ENCODE assay signal across 11 cellular contexts in the genomic region with DNA sequence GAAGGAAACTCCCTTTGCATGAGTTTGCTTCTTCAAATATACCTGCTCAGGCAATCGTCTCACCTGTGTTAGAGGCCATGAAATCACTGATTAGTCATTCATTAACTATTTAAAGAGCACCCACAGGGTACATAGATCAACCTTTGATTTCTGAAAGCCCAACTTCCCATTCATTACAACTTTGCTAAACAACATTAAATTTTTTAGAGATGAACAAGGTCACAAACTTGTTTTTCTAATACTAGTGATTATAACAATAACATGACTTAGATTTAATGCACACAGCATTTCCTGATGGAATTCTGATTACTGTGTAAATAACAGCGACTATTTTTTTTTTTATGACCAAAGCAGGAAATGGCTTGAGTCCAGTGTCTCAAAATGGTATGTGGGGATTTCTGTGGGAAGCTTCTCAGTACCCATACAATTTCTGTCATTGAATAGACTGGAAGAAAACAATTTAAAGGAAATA. TPM values are rescaled to one million over a fixed set of nuclear protein-coding genes. Genes with fewer than 3 reads are reported as not detected.
A peak's percentile ranks its signal among the peaks of the same experiment; 100 is the strongest.
DNase-seq lines count a peak whose midpoint lies in the region; ATAC-seq, FAIRE-seq and TF ChIP-seq lines count a peak whose summit lies in the region.
"Had no signal": no experiment of that assay in that cellular context is flagged by ENCODE, and none has a peak within 500 bp of the region (broad histone marks: within the 10 kb centered on the region; RNA-seq: fewer than 3 reads in every experiment).

No MANE protein-coding gene starts in this region.

- H3K4me1 Mint-ChIP-seq in activated T-cell treated with anti-CD3 and anti-CD28 coated beads, Interleukin-2, amount 50 U/mL, for 72 hours (ENCODE audit: low read depth), result peaks cover 20% of the 10 kb centered on the region

- peaks cover 4 to 32% (median 16%) of the 10 kb centered on the region in 4 donors for H3K4me1 ChIP-seq in stomach

- no peak for FAIRE-seq in frontal cortex (lab: Jason Lieb, UNC)

- no peaks in the 10 kb centered on the region for H3K36me3 Mint-ChIP-seq in activated T-cell treated with anti-CD3 and anti-CD28 coated beads, Interleukin-2, amount 50 U/mL, for 72 hours (ENCODE audit: insufficient read depth in 2 of 2)

- TF ChIP-seq POLR2A in stomach (IDR thresholded peaks at IDR 0.05), result no peak

- peak overlapping the region; percentile 92 for H3K27ac ChIP-seq in VCaP
- H3K27ac ChIP-seq in stomach, result peak overlapping the region in 4 of 5 donors; percentile 68 to 83 (median 77)

- TF ChIP-seq EP300 in stomach (IDR thresholded peaks at IDR 0.05), result no peak

- 6 to 24% (median 14%) methylated on average over 2 of the region's 2 CpGs for WGBS in stomach, 5 donors

- H3K9me3 Mint-ChIP-seq in activated T-cell treated with anti-CD3 and anti-CD28 coated beads, Interleukin-2, amount 50 U/mL, for 72 hours, result no peaks in the 10 kb centered on the region

- no peak overlapping the region for H3K4me3 ChIP-seq in kidney epithelial cell (ENCODE audit: low read depth, low read length)
- H3K4me3 ChIP-seq in stomach, result no peak overlapping the region

- no peaks in the 10 kb centered on the region for H3K9me3 ChIP-seq in stomach

- H3K27me3 ChIP-seq in kidney epithelial cell (ENCODE audit: control insufficient read depth, insufficient read depth, low read length) (no peaks in the 10 kb centered on the region), stomach (no peaks in the 10 kb centered on the region)

- no peak for ATAC-seq in activated T-cell treated with anti-CD3 and anti-CD28 coated beads, Interleukin-2, amount 50 U/mL, for 72 hours (replicated peaks in 1 of 2)
- ATAC-seq in HG02571 (IDR thresholded peaks at IDR 0.05; ENCODE audit: unreplicated experiment), result no peak

- H3K36me3 ChIP-seq in kidney epithelial cell (ENCODE audit: control insufficient read depth, insufficient read depth, low read length) (no peaks in the 10 kb centered on the region), stomach (no peaks in the 10 kb centered on the region)

- intact Hi-C loops in stomach (cut with DNase I; ENCODE audit: low total_unique reads), result no loop called here

- no peak overlapping the region for H3K27ac Mint-ChIP-seq in activated T-cell treated with anti-CD3 and anti-CD28 coated beads, Interleukin-2, amount 50 U/mL, for 72 hours

- H3K4me3 Mint-ChIP-seq in activated T-cell treated with anti-CD3 and anti-CD28 coated beads, Interleukin-2, amount 50 U/mL, for 72 hours, result no peak overlapping the region

- DNase-seq in HPDE6-E6E7 (ENCODE audit: extremely low spot score) (peak; percentile 63), kidney epithelial cell (ENCODE audit: low read depth) (peak; percentile 7), stomach (no peak), frontal cortex (ENCODE audit: low spot score in 2 of 2) (no peak), NCI-H82 (lab: John Stamatoyannopoulos, UW) (no peak)
- DNase-seq in activated T-cell treated with anti-CD3 and anti-CD28 coated beads, Interleukin-2, amount 50 U/mL, for 72 hours, result no peak
- DNase-seq: DMS79, NCI-H1105 treated with DMSO at 0.1 percent for 48 hours, T-helper 9 cell had no signal

- TF ChIP-seq CTCF in VCaP (conservative IDR thresholded peaks at IDR 0.05) (no peak), kidney epithelial cell (IDR thresholded peaks at IDR 0.05; ENCODE audit: insufficient read depth, low read length, poor library complexity, severe bottlenecking) (no peak), stomach (IDR thresholded peaks at IDR 0.05) (no peak)

- no peaks in the 10 kb centered on the region for H3K27me3 Mint-ChIP-seq in activated T-cell treated with anti-CD3 and anti-CD28 coated beads, Interleukin-2, amount 50 U/mL, for 72 hours (ENCODE audit: low read depth)

RNA-seq across cellular contexts. Expression of gene ERO1A, which starts 5.4 kb away (rescaled TPM):
- total RNA-seq in kidney epithelial cell (82.7 and 94.5 TPM in 2 replicates), stomach (100 to 1,000 TPM in 1 of 5 donors, 10 to 100 TPM in 4; 52.1 to 105 (median 57.8) TPM), frontal cortex (25.7 TPM)
- polyA plus RNA-seq in stomach, result 10 to 100 TPM in 2 of 3 donors, 1 to 10 TPM in 1; 6.9 to 49.4 (median 33.4) TPM
- total RNA-seq in activated T-cell treated with anti-CD3 and anti-CD28 coated beads, Interleukin-2, amount 50 U/mL, for 72 hours, result 100 to 1,000 TPM in 1 of 2 donors, 10 to 100 TPM in 1; 84.8 to 107 TPM

RNA-seq across cellular contexts. Expression of gene PSMC6, which starts 6.3 kb away (rescaled TPM):
- total RNA-seq in kidney epithelial cell (61.1 and 98.2 TPM in 2 replicates), stomach (100 to 1,000 TPM in 4 of 5 donors, 10 to 100 TPM in 1; 21.0 to 357 (median 118) TPM), frontal cortex (106 TPM)
- polyA plus RNA-seq in stomach, result 10 to 100 TPM; 58.8 to 79.1 (median 65.2) TPM
- 10 to 100 TPM; 90.0 to 91.1 TPM for total RNA-seq in activated T-cell treated with anti-CD3 and anti-CD28 coated beads, Interleukin-2, amount 50 U/mL, for 72 hours

RNA-seq across cellular contexts. Expression of gene STYX, which starts 29.2 kb away (rescaled TPM):
- total RNA-seq in kidney epithelial cell (11.8 and 12.6 TPM in 2 replicates), stomach (10 to 100 TPM in 3 of 5 donors, 1 to 10 TPM in 2; 5.3 to 23.3 (median 12.5) TPM), frontal cortex (29.8 TPM)
- polyA plus RNA-seq in stomach, result 10 to 100 TPM in 1 of 3 donors, 1 to 10 TPM in 2; 4.8 to 11.3 (median 8.7) TPM
- total RNA-seq in activated T-cell treated with anti-CD3 and anti-CD28 coated beads, Interleukin-2, amount 50 U/mL, for 72 hours, result 10 to 100 TPM; 15.5 to 16.2 TPM

Comparison
In these comparisons a context has a peak if more than half of its experiments do, and no peak if none do; other contexts are left out.
1. DNase-seq: peak in HPDE6-E6E7 (single experiment) and kidney epithelial cell (single experiment); none in stomach (single experiment), activated T-cell treated with anti-CD3 and anti-CD28 coated beads, Interleukin-2, amount 50 U/mL, for 72 hours (0 of 2), frontal cortex (0 of 2) and NCI-H82 (single experiment).